8 cellular contexts compared by ENCODE assay signal in genomic region chr9:751137-752051, GRCh38.
DNase-seq lines count a peak whose midpoint lies in the region; ATAC-seq and TF ChIP-seq lines count a peak whose summit lies in the region.

No MANE protein-coding gene starts in this region.

- 31% methylated on average over 14 of the region's 14 CpGs for WGBS in SK-N-SH (ENCODE audit: low lambda C conversion rate)
- WGBS in right cardiac atrium: 43% methylated on average over 14 of the region's 14 CpGs
- WGBS in testis, 2 donors: 53 to 56% methylated on average over 14 of the region's 14 CpGs

- H3F3A ChIP-seq in SK-N-SH (replicated peaks; ENCODE audit: insufficient read depth): peaks cover 48% of the 10 kb centered on the region

- H3K36me3 Mint-ChIP-seq in CD8-positive, alpha-beta memory T cell: no peaks in the 10 kb centered on the region

- no peaks in the 10 kb centered on the region for H3K36me3 ChIP-seq in A673 (ENCODE audit: insufficient read depth, low read length, poor library complexity, severe bottlenecking)
- H3K36me3 ChIP-seq in SK-N-SH (replicated peaks in 1 of 2; ENCODE audit: control insufficient read depth in 1 of 2, insufficient read depth in 2 of 2, low read length in 1 of 2): no peaks in the 10 kb centered on the region
- no peaks in the 10 kb centered on the region for H3K36me3 ChIP-seq in CD8-positive, alpha-beta memory T cell (ENCODE audit: insufficient read depth, low read length)
- H3K36me3 ChIP-seq in testis (ENCODE audit: low read depth, missing control alignments): no peaks in the 10 kb centered on the region
- H3K36me3 ChIP-seq in Karpas-422 (ENCODE audit: insufficient read depth, low read length): peaks cover 4% of the 10 kb centered on the region; the same call in 1 of the 2 replicates
- no peaks in the 10 kb centered on the region for H3K36me3 ChIP-seq in effector memory CD4-positive, alpha-beta T cell (ENCODE audit: control insufficient read depth, insufficient read depth, low read length)

- H4K20me1 ChIP-seq in SK-N-SH (ENCODE audit: insufficient read depth) (no peaks in the 10 kb centered on the region), Karpas-422 (ENCODE audit: insufficient read depth, low read depth, low read length) (0 out of 2 replicates have a peak, but pooled peaks cover 3% of the 10 kb centered on the region)

- no peak overlapping the region for H3K4me3 Mint-ChIP-seq in CD8-positive, alpha-beta memory T cell

- H3K4me2 ChIP-seq in SK-N-SH (peak overlapping the region; percentile 50), Karpas-422 (ENCODE audit: low read depth, low read length, poor library complexity, severe bottlenecking) (no peak overlapping the region)

- peak overlapping the region; percentile 55; the same call in 1 of the 2 replicates for H3K9ac ChIP-seq in SK-N-SH
- no peak overlapping the region for H3K9ac ChIP-seq in Karpas-422 (ENCODE audit: low read length)

- H3K27me3 ChIP-seq in A673 (replicated peaks; ENCODE audit: insufficient read depth, low read depth, low read length, poor library complexity) (no peaks in the 10 kb centered on the region), SK-N-SH (ENCODE audit: insufficient read depth) (no peaks in the 10 kb centered on the region), right cardiac atrium (ENCODE audit: control insufficient read depth, insufficient read depth) (no peaks in the 10 kb centered on the region), testis (no peaks in the 10 kb centered on the region), Karpas-422 (ENCODE audit: low read length) (no peaks in the 10 kb centered on the region)
- no peaks in the 10 kb centered on the region for H3K27me3 ChIP-seq in CD8-positive, alpha-beta memory T cell (ENCODE audit: insufficient read depth, low read length, poor library complexity, severe bottlenecking)
- no peaks in the 10 kb centered on the region for H3K27me3 ChIP-seq in effector memory CD4-positive, alpha-beta T cell (replicated peaks; ENCODE audit: control insufficient read depth, insufficient read depth, low read length, poor library complexity, severe bottlenecking)

- BruUV-seq in A673 (replicated peaks; lab: Mats Ljungman, UMichigan): no TSS peak

- CTCF ChIA-PET in A673 (lab: Charles Lee) (no interaction called here), SK-N-SH (lab: Yijun Ruan, JAX) (no interaction called here)
- CTCF ChIA-PET in CD8-positive, alpha-beta memory T cell (lab: Charles Lee): interaction anchor here (0.9 to 1.7 kb wide), 2 partner anchors 9 to 13 kb away, joined by 3 read pairs; no protein-coding TSS in a partner anchor

- TF ChIP-seq CTCF in A673 (conservative IDR thresholded peaks at IDR 0.05; ENCODE audit: low read depth, low read length) (no peak), SK-N-SH (IDR thresholded peaks at IDR 0.05) (no peak), testis (IDR thresholded peaks at IDR 0.05) (no peak)

- no peaks in the 10 kb centered on the region for H3K4me1 ChIP-seq in A673 (ENCODE audit: insufficient read depth, low read length, poor library complexity, severe bottlenecking)
- peaks cover 0 to 16% of the 10 kb centered on the region in 2 experiments; a peak in 1 of 4 replicates for H3K4me1 ChIP-seq in SK-N-SH (ENCODE audit: control insufficient read depth in 1 of 2, insufficient read depth in 2 of 2, low read depth in 1 of 2, low read length in 1 of 2)
- peaks cover 9% of the 10 kb centered on the region for H3K4me1 ChIP-seq in right cardiac atrium (ENCODE audit: control insufficient read depth, insufficient read depth, low read length)
- H3K4me1 ChIP-seq in CD8-positive, alpha-beta memory T cell (ENCODE audit: insufficient read depth, low read length): peaks cover 32% of the 10 kb centered on the region
- peaks cover 19% of the 10 kb centered on the region for H3K4me1 ChIP-seq in testis
- H3K4me1 ChIP-seq in Karpas-422 (ENCODE audit: low read length): no peaks in the 10 kb centered on the region
- H3K4me1 ChIP-seq in effector memory CD4-positive, alpha-beta T cell (ENCODE audit: control insufficient read depth, insufficient read depth, low read length, poor library complexity, severe bottlenecking): peaks cover 16% of the 10 kb centered on the region

- H3K79me2 ChIP-seq in SK-N-SH (ENCODE audit: insufficient read depth) (no peaks in the 10 kb centered on the region), Karpas-422 (ENCODE audit: low read length) (no peaks in the 10 kb centered on the region)

- no peaks in the 10 kb centered on the region for H3K9me2 ChIP-seq in SK-N-SH
- no peaks in the 10 kb centered on the region for H3K9me2 ChIP-seq in Karpas-422 (replicated peaks; ENCODE audit: insufficient read depth, low read length)

- no peak overlapping the region for H3K4me3 ChIP-seq in A673 (ENCODE audit: low read depth, low read length, poor library complexity, severe bottlenecking)
- no peak overlapping the region for H3K4me3 ChIP-seq in SK-N-SH (ENCODE audit: low read depth in 2 of 2, low read length in 1 of 2)
- no peak overlapping the region for H3K4me3 ChIP-seq in right cardiac atrium (ENCODE audit: low read length)
- no peak overlapping the region for H3K4me3 ChIP-seq in CD8-positive, alpha-beta memory T cell (ENCODE audit: low read length)
- no peak overlapping the region for H3K4me3 ChIP-seq in testis
- no peak overlapping the region for H3K4me3 ChIP-seq in Karpas-422 (ENCODE audit: low read length)
- no peak overlapping the region for H3K4me3 ChIP-seq in effector memory CD4-positive, alpha-beta T cell (ENCODE audit: insufficient read depth, low read depth, low read length, poor library complexity, severe bottlenecking)

- POLR2A ChIA-PET in A673 (lab: Charles Lee; ENCODE audit: low non-redundant PET): no interaction called here
- POLR2A ChIA-PET in SK-N-SH (lab: Yijun Ruan, JAX): no interaction called here
- POLR2A ChIA-PET in CD8-positive, alpha-beta memory T cell (lab: Charles Lee): no interaction called here

- peak; percentile 86 for ATAC-seq in GM21367 (IDR thresholded peaks at IDR 0.05; ENCODE audit: unreplicated experiment)
- peak; percentile 42 to 57 for ATAC-seq in right cardiac atrium

- no peak for TF ChIP-seq RAD21 in SK-N-SH (IDR thresholded peaks at IDR 0.05; ENCODE audit: low read length)

- intact Hi-C loops in A673 (cut with micrococcal nuclease; ENCODE audit: unreplicated experiment) (no loop called here), right cardiac atrium (cut with DNase I) (loop anchor here in 1 of 4 donors (10.0 kb wide), 1 partner anchor 57 kb away; no protein-coding TSS in a partner anchor), testis (cut with DNase I; ENCODE audit: low total_unique reads) (no loop called here)

- TF ChIP-seq EP300 in SK-N-SH (IDR thresholded peaks at IDR 0.05; ENCODE audit: borderline replicate concordance in 1 of 2, low read depth in 1 of 2, low read length in 1 of 2): no peak

- H3K27me3 Mint-ChIP-seq in CD8-positive, alpha-beta memory T cell: peaks cover 3 to 4% of the 10 kb centered on the region in 2 donors

- peak overlapping the region in 1 of 8 donors; percentile 12 for H3K27ac Mint-ChIP-seq in CD8-positive, alpha-beta memory T cell

- peaks cover 28 to 51% (median 50%) of the 10 kb centered on the region in 3 donors for H3K4me1 Mint-ChIP-seq in CD8-positive, alpha-beta memory T cell

- H2AFZ ChIP-seq in SK-N-SH (ENCODE audit: low read depth) (0 out of 2 replicates have a peak overlapping the region, but pooled peaks have one; percentile 20), Karpas-422 (ENCODE audit: low read length) (no peak overlapping the region)

- no peak overlapping the region for H3K27ac ChIP-seq in A673 (ENCODE audit: low read depth, low read length, poor library complexity, severe bottlenecking)
- H3K27ac ChIP-seq in SK-N-SH (ENCODE audit: low read depth in 2 of 2, low read length in 1 of 2): peak overlapping the region in 1 of 2 experiments; percentile 88; a peak in 2 of 4 replicates
- peak overlapping the region; percentile 66 for H3K27ac ChIP-seq in right cardiac atrium (ENCODE audit: low read length)
- H3K27ac ChIP-seq in CD8-positive, alpha-beta memory T cell (ENCODE audit: low read depth, low read length): no peak overlapping the region
- peak overlapping the region in 1 of 2 donors; percentile 25 for H3K27ac ChIP-seq in testis
- no peak overlapping the region for H3K27ac ChIP-seq in Karpas-422 (ENCODE audit: low read length)
- H3K27ac ChIP-seq in effector memory CD4-positive, alpha-beta T cell (ENCODE audit: insufficient read depth, low read length, poor library complexity, severe bottlenecking): no peak overlapping the region

- no peak for TF ChIP-seq POLR2A in testis (IDR thresholded peaks at IDR 0.05)

- DNase-seq in A673 (ENCODE audit: low spot score) (peak; percentile 57), SK-N-SH (no peak), right cardiac atrium (no peak), testis (no peak), Karpas-422 (no peak)
- DNase-seq in CD8-positive, alpha-beta memory T cell: no peak
- no peak for DNase-seq in effector memory CD4-positive, alpha-beta T cell

- H3K9me3 Mint-ChIP-seq in CD8-positive, alpha-beta memory T cell: no peaks in the 10 kb centered on the region

- no peaks in the 10 kb centered on the region for H3K9me3 ChIP-seq in A673 (ENCODE audit: low read depth, low read length, poor library complexity, severe bottlenecking)
- no peaks in the 10 kb centered on the region for H3K9me3 ChIP-seq in SK-N-SH
- no peaks in the 10 kb centered on the region for H3K9me3 ChIP-seq in right cardiac atrium (ENCODE audit: control insufficient read depth, low read length)
- no peaks in the 10 kb centered on the region for H3K9me3 ChIP-seq in CD8-positive, alpha-beta memory T cell (ENCODE audit: low read length)
- H3K9me3 ChIP-seq in testis: no peaks in the 10 kb centered on the region
- no peaks in the 10 kb centered on the region for H3K9me3 ChIP-seq in Karpas-422 (ENCODE audit: low read length)
- H3K9me3 ChIP-seq in effector memory CD4-positive, alpha-beta T cell (ENCODE audit: control insufficient read depth, low read length): no peaks in the 10 kb centered on the region

TF ChIP-seq in SK-N-SH, 30 proteins besides CTCF, POLR2A, EP300 and RAD21 (continues in another document):
- TF ChIP-seq TCF12 (IDR thresholded peaks at IDR 0.05) (no peak), IRF3 (IDR thresholded peaks at IDR 0.05; ENCODE audit: low read depth, low read length) (no peak), RXRA (IDR thresholded peaks at IDR 0.05; ENCODE audit: borderline replicate concordance, low read depth) (no peak), POLR2AphosphoS5 (IDR thresholded peaks at IDR 0.05; ENCODE audit: low read depth, low read length) (no peak)
